ENCODE assay signal across 14 cellular contexts in genomic region chr22:46421272-46421671, GRCh38.
A peak's percentile ranks its signal among the peaks of the same experiment; 100 is the strongest.
DNase-seq lines count a peak whose midpoint lies in the region; ATAC-seq and TF ChIP-seq lines count a peak whose summit lies in the region.
"Had no signal": no experiment of that assay in that cellular context is flagged by ENCODE, and none has a peak within 500 bp of the region (broad histone marks: within the 10 kb centered on the region; RNA-seq: fewer than 3 reads in every experiment).

No MANE protein-coding gene starts in this region.

- H3K9me3 Mint-ChIP-seq in activated T-helper 17 cell treated with anti-CD3 and anti-CD28 coated beads, Interleukin-2, amount 50 U/mL, for 72 hours = no peaks in the 10 kb centered on the region
- H3K9me3 Mint-ChIP-seq in naive B cell = peaks cover 0 to 13% (median 9%) of the 10 kb centered on the region in 7 donors

- H3K36me3 Mint-ChIP-seq in activated T-helper 17 cell treated with anti-CD3 and anti-CD28 coated beads, Interleukin-2, amount 50 U/mL, for 72 hours (ENCODE audit: low read depth) = no peaks in the 10 kb centered on the region
- peaks cover 7 to 10% of the 10 kb centered on the region in 2 donors for H3K36me3 Mint-ChIP-seq in naive B cell

- H3K27me3 Mint-ChIP-seq in activated T-helper 17 cell treated with anti-CD3 and anti-CD28 coated beads, Interleukin-2, amount 50 U/mL, for 72 hours = no peaks in the 10 kb centered on the region
- H3K27me3 Mint-ChIP-seq in naive B cell = no peaks in the 10 kb centered on the region
- H3K27me3 Mint-ChIP-seq: progenitor cell of endocrine pancreas had no signal

- no peak for TF ChIP-seq CTCF in GM20000 (IDR thresholded peaks at IDR 0.05; ENCODE audit: extremely low read depth, missing control alignments)

- ATAC-seq in activated T-helper 17 cell treated with anti-CD3 and anti-CD28 coated beads, Interleukin-2, amount 50 U/mL, for 72 hours (replicated peaks) = peak; percentile 73
- ATAC-seq in naive B cell (ENCODE audit: low read depth in 2 of 2) (peak; percentile 57 to 91), HG03095 (IDR thresholded peaks at IDR 0.05; ENCODE audit: unreplicated experiment) (no peak)

- no peak overlapping the region for H3K27ac Mint-ChIP-seq in activated T-helper 17 cell treated with anti-CD3 and anti-CD28 coated beads, Interleukin-2, amount 50 U/mL, for 72 hours
- peak overlapping the region in 4 of 6 donors; percentile 67 to 93 (median 85) for H3K27ac Mint-ChIP-seq in naive B cell
- H3K27ac Mint-ChIP-seq: progenitor cell of endocrine pancreas had no signal

- H3K4me1 Mint-ChIP-seq in activated T-helper 17 cell treated with anti-CD3 and anti-CD28 coated beads, Interleukin-2, amount 50 U/mL, for 72 hours = no peaks in the 10 kb centered on the region
- H3K4me1 Mint-ChIP-seq in naive B cell = peaks cover 0 to 26% (median 3%) of the 10 kb centered on the region in 3 donors

- DNase-seq in DMS153 (lab: John Stamatoyannopoulos, UW) (peak; percentile 64), DMS153 treated with DMSO at 0.1 percent for 48 hours (lab: John Stamatoyannopoulos, UW; ENCODE audit: unreplicated experiment) (no peak), GM20000 (ENCODE audit: low spot score) (peak; percentile 42), naive B cell (peak; percentile 59), inferior parietal cortex (ENCODE audit: extremely low spot score) (no peak), globus pallidus (ENCODE audit: low spot score) (no peak)
- DNase-seq: brain microvascular endothelial cell, hippocampal formation, midbrain, NCI-H526 treated with DMSO at 0.1 percent for 48 hours, thyroid gland had no signal

- H3K4me3 Mint-ChIP-seq in activated T-helper 17 cell treated with anti-CD3 and anti-CD28 coated beads, Interleukin-2, amount 50 U/mL, for 72 hours = no peak overlapping the region
- H3K4me3 Mint-ChIP-seq in naive B cell = no peak overlapping the region

Comparison
In these comparisons a context has a peak if more than half of its experiments do, and no peak if none do; other contexts are left out.
1. DNase-seq: peak in DMS153 (single experiment), GM20000 (single experiment) and naive B cell (single experiment); none in DMS153 treated with DMSO at 0.1 percent for 48 hours (single experiment), inferior parietal cortex (single experiment) and globus pallidus (single experiment).